7 cellular contexts compared by ENCODE assay signal in genomic region chr1:112618721-112619517, GRCh38. TPM values are rescaled to one million over a fixed set of nuclear protein-coding genes. Genes with fewer than 3 reads are reported as not detected.
DNase-seq lines count a peak whose midpoint lies in the region; ATAC-seq and TF ChIP-seq lines count a peak whose summit lies in the region.

TSS of gene ST7L (minus strand) at chr1:112619141. CDS start at chr1:112619113, 28 bp downstream.

- H3K9me3 ChIP-seq in MG63 = no peaks in the 10 kb centered on the region
- H3K9me3 ChIP-seq in heart right ventricle = no peaks in the 10 kb centered on the region

- peaks cover 3% of the 10 kb centered on the region for H3K36me3 Mint-ChIP-seq in type B pancreatic cell

- peak; percentile 65 for TF ChIP-seq POLR2A in GM15510 (IDR thresholded peaks at IDR 0.05; ENCODE audit: borderline replicate concordance, extremely low read depth, insufficient read length)

- H3K27ac Mint-ChIP-seq in type B pancreatic cell = peak within 1 kb of the TSS; percentile 92

- peaks cover 21% of the 10 kb centered on the region for H3K4me1 Mint-ChIP-seq in type B pancreatic cell (ENCODE audit: unreplicated experiment)

- DNase-seq in MG63 = peak; percentile 77
- peak; percentile 24 to 69 (median 46) for DNase-seq in T-helper 1 cell
- DNase-seq in heart right ventricle = peak; percentile 74 to 88
- peak; percentile 79 to 97 (median 85) for DNase-seq in posterior cingulate gyrus
- DNase-seq in type B pancreatic cell (ENCODE audit: extremely low spot score, unreplicated experiment) = peak; percentile 79

- no peaks in the 10 kb centered on the region for H3K27me3 ChIP-seq in MG63
- no peaks in the 10 kb centered on the region for H3K27me3 ChIP-seq in heart right ventricle

- 0% methylated on average over 48 of the region's 48 CpGs for WGBS in heart right ventricle, 2 donors

- H3K27ac ChIP-seq in angular gyrus (ENCODE audit: low read depth, low read length) (peak within 1 kb of the TSS; percentile 97), heart right ventricle (peak within 1 kb of the TSS; percentile 91 to 100 (median 98))

- H3K36me3 ChIP-seq in MG63 (peaks cover 48% of the 10 kb centered on the region), heart right ventricle (peaks cover 0 to 36% (median 13%) of the 10 kb centered on the region in 9 donors)

- no peaks in the 10 kb centered on the region for H3K27me3 Mint-ChIP-seq in type B pancreatic cell

- peak within 1 kb of the TSS; percentile 98 for H3K4me3 Mint-ChIP-seq in type B pancreatic cell

- intact Hi-C loops in heart right ventricle (cut with DNase I) (loop anchor here in 7 of 10 donors (1.0 to 10.0 kb wide), 10 partner anchors 88 to 228 kb away; partner anchors contain the start of genes RHOC (in 6 of the 7), WNT2B (in 2 of the 7), CTTNBP2NL (in 1 of the 7) and PPM1J (in 1 of the 7)), posterior cingulate gyrus (cut with DNase I) (loop anchor here (2.0 to 10.0 kb wide), 4 partner anchors 56 to 222 kb away; partner anchors contain the start of genes CTTNBP2NL, MOV10 and WNT2B)

- TF ChIP-seq CTCF in heart right ventricle (IDR thresholded peaks at IDR 0.05) = no peak
- TF ChIP-seq CTCF in type B pancreatic cell (conservative IDR thresholded peaks at IDR 0.05) = no peak

- H3K9me3 Mint-ChIP-seq in type B pancreatic cell = no peaks in the 10 kb centered on the region

- peak; percentile 85 to 96 (median 93) for ATAC-seq in heart right ventricle

- peaks cover 3 to 57% (median 46%) of the 10 kb centered on the region in 9 donors for H3K4me1 ChIP-seq in heart right ventricle

- H3K4me3 ChIP-seq in MG63 = peak within 1 kb of the TSS; percentile 99
- peak within 1 kb of the TSS; percentile 57 to 98 (median 83) for H3K4me3 ChIP-seq in heart right ventricle

RNA-seq across cellular contexts. Expression of gene ST7L, which starts in this region (rescaled TPM):
- 13.8 and 16.7 TPM in 2 replicates for total RNA-seq in MG63 (2014; rRNA removed; shearing (Covaris generic); ENCODE audit: low replicate concordance)
- total RNA-seq in heart right ventricle (10 to 100 TPM; 12.4 to 22.2 (median 14.0) TPM), type B pancreatic cell (ENCODE audit: low replicate concordance) (17.1 and 22.0 TPM in 2 replicates)
- polyA plus RNA-seq in heart right ventricle = 10 to 100 TPM in 1 of 2 donors, 1 to 10 TPM in 1; 9.2 to 11.3 TPM

Comparison
In these comparisons a context has a peak if more than half of its experiments do, and no peak if none do; other contexts are left out.
1. Peak in every context shown above with its lines: DNase-seq, ATAC-seq, H3K4me3 ChIP-seq and H3K27ac ChIP-seq.